Comparison of ENCODE assay signal across 24 cellular contexts in the genomic region with DNA sequence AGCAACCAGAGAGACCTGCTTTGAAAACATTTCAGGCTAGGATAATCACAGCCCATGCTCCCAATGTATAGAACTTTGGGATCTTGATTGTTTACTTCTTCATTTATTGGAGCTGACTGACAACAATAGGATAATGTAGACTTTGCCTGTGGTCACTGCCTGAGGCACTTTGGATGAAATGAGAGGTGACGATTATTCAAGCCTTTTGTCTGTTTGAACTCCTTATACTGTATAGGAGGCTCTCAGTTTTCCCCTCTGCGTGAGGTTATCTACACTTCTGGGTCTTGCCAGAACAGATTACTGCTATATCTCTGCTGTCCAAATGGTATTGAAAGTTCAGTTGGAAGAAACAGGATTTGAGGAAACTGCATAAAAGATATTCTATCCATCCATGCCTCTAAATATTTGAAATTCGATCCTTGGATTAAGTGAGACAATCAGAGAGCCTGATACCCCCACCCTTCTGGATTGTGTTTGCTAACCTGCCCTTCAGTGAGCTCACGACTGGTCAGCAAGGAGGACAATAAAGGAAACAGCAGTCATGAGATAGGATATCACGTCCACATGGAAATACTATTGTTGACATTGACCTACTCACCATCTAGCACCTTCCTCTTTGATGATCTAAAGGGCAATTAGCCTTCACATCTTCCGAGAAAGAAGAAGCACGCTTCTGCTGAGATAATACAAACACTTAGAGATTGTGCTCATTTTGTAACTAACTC.
DNase-seq lines count a peak whose midpoint lies in the region; TF ChIP-seq lines count a peak whose summit lies in the region.
"Had no signal": no experiment of that assay in that cellular context is flagged by ENCODE, and none has a peak within 500 bp of the region (broad histone marks: within the 10 kb centered on the region; RNA-seq: fewer than 3 reads in every experiment).

No MANE protein-coding gene starts in this region.

- DNase-seq in NCI-H2029 (lab: John Stamatoyannopoulos, UW) = peak; percentile 8
- no peak for DNase-seq in NCI-H2029 treated with DMSO at 0.1 percent for 48 hours (lab: John Stamatoyannopoulos, UW)
- peak; percentile 52 for DNase-seq in NCI-H748 treated with DMSO at 0.1 percent for 48 hours (lab: John Stamatoyannopoulos, UW)
- peak; percentile 40 for DNase-seq in dermis blood vessel endothelial cell
- no peak for DNase-seq in T1000 (lab: John Stamatoyannopoulos, UW)
- DNase-seq in tibial nerve (ENCODE audit: low spot score in 2 of 2) = no peak
- no peak for DNase-seq in iPS-NIHi11 (ENCODE audit: low spot score)
- DNase-seq: activated CD4-positive, alpha-beta T cell treated with anti-CD3 and anti-CD28 coated beads for 4 hours; activated gamma-delta T cell treated with Interleukin-2 at 50 U/mL for 16 hours; activated naive CD8-positive, alpha-beta T cell treated with anti-CD3 and anti-CD28 coated beads, Interleukin-2, amount 10 ng/mL, durations not matched to agents 7 days and 5 days; activated T-cell treated with anti-CD3 and anti-CD28 coated beads, Interleukin-2, amount 50 U/mL, for 4 hours; aorta; CD4-positive, CD25-positive, alpha-beta regulatory T cell; GM23248; hypothalamus; NCI-H1092 treated with DMSO at 0.1 percent for 48 hours; NCI-H187; NCI-H446; pancreas; Right ventricle myocardium superior; stimulated activated naive CD4-positive, alpha-beta T cell; T-helper 17 cell had no signal

- no peak for TF ChIP-seq POLR2A in tibial nerve (IDR thresholded peaks at IDR 0.05)

- H3K27me3 ChIP-seq in tibial nerve = no peaks in the 10 kb centered on the region
- H3K27me3 ChIP-seq: pancreas had no signal

- TF ChIP-seq CTCF in C4-2B (conservative IDR thresholded peaks at IDR 0.05) (no peak), tibial nerve (IDR thresholded peaks at IDR 0.05) (no peak)

- no peak overlapping the region for H3K4me3 ChIP-seq in tibial nerve
- H3K4me3 ChIP-seq: GM23248, pancreas had no signal

- 75 to 79% methylated on average over 7 of the region's 7 CpGs for WGBS in tibial nerve, 2 donors

- H3K36me3 ChIP-seq in tibial nerve = no peaks in the 10 kb centered on the region
- H3K36me3 ChIP-seq: pancreas had no signal

- no peaks in the 10 kb centered on the region for H3K4me1 ChIP-seq in tibial nerve
- H3K4me1 ChIP-seq: pancreas had no signal

- H3K9me3 ChIP-seq in tibial nerve = no peaks in the 10 kb centered on the region
- H3K9me3 ChIP-seq: pancreas had no signal

- H3K27ac ChIP-seq in C4-2B (peak overlapping the region; percentile 55; the same call in 1 of the 2 replicates), tibial nerve (no peak overlapping the region)
- H3K27ac ChIP-seq: epithelial cell of prostate, GM23248, pancreas had no signal

- TF ChIP-seq EP300 in tibial nerve (IDR thresholded peaks at IDR 0.05) = no peak

Comparison
In these comparisons a context has a peak if more than half of its experiments do, and no peak if none do; other contexts are left out.
1. DNase-seq: peak in NCI-H2029 (single experiment), NCI-H748 treated with DMSO at 0.1 percent for 48 hours (single experiment) and dermis blood vessel endothelial cell (single experiment); none in NCI-H2029 treated with DMSO at 0.1 percent for 48 hours (single experiment), T1000 (single experiment), tibial nerve (0 of 2) and iPS-NIHi11 (single experiment).